Comparison of ENCODE assay signal across 9 cellular contexts in the genomic region with DNA sequence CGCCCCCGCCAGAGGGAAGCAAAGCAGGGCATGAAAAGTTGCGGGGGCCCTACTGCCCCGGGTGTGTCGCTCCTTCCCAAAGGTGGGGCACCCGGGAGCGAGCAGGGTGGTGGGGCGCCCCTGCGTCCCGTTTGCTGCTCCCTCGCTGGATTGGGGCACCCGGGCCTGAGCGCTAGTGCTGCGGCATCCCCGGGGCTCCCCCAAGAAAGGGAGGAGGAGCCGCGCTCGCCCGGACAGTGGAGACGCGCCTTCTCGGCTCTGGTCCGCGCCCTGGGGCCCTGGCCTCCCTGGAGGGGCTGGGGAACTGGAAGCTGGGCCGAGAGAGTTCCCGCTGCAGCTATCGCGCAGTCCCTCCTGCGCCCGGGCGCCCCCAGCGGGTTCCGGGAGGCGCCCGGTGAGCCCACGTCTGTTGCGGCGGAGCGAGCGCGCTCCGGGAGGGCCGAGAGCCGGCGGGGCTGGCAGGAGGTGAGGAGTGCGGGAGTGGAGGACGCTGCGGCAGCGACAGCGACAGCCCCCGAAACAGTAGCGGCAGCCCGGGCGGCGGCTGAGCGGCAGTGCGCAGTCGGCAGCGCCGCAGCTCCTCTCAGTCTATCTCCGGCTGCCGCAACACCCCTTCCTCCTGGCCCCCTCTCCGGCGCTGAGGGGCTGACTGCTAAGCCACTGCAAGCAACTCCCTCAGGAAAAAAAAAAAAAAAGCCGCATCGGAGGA. TPM values are rescaled to one million over a fixed set of nuclear protein-coding genes. Genes with fewer than 3 reads are reported as not detected.
DNase-seq lines count a peak whose midpoint lies in the region; ATAC-seq and TF ChIP-seq lines count a peak whose summit lies in the region.
"Had no signal": no experiment of that assay in that cellular context is flagged by ENCODE, and none has a peak within 500 bp of the region (broad histone marks: within the 10 kb centered on the region; RNA-seq: fewer than 3 reads in every experiment).

No MANE protein-coding gene starts in this region.

- peak overlapping the region; percentile 78; the same call in 1 of the 2 replicates for H3K23ac ChIP-seq in IMR-90 (ENCODE audit: low read depth, low read length)

- in situ Hi-C loops in IMR-90 (cut with MboI; ENCODE audit: low sequenced_read_pairs) = no loop called here

- intact Hi-C loops in IMR-90 (cut with micrococcal nuclease) = loop anchor here (1.0 to 5.0 kb wide), 6 partner anchors 98 to 718 kb away; no protein-coding TSS in a partner anchor
- intact Hi-C loops in Right ventricle myocardium superior (cut with DNase I) = no loop called here

- peak overlapping the region; percentile 35 for H3K56ac ChIP-seq in IMR-90 (ENCODE audit: extremely low read depth, insufficient read depth, low read length)

- H2AK9ac ChIP-seq in IMR-90 (replicated peaks; ENCODE audit: low read depth, low read length, poor library complexity) = peak overlapping the region; percentile 79

- BruUV-seq in IMR-90 (replicated peaks; lab: Mats Ljungman, UMichigan) = no TSS peak

- H3K27me3 ChIP-seq in IMR-90 (ENCODE audit: control insufficient read depth, insufficient read depth, low read length) = no peaks in the 10 kb centered on the region

- H3K27me3 Mint-ChIP-seq in activated naive CD4-positive, alpha-beta T cell treated with anti-CD3 and anti-CD28 coated beads, Interleukin-2, amount 50 U/mL, for 24 hours = peaks cover 49% of the 10 kb centered on the region
- peaks cover 38% of the 10 kb centered on the region for H3K27me3 Mint-ChIP-seq in osteocyte (ENCODE audit: unreplicated experiment)

- peak overlapping the region; percentile 70 for H2BK5ac ChIP-seq in IMR-90 (ENCODE audit: low read depth, low read length, poor library complexity, severe bottlenecking)

- H3K27ac ChIP-seq in IMR-90 (ENCODE audit: insufficient read depth, low read length) = peak overlapping the region; percentile 74

- no peaks in the 10 kb centered on the region for H3K36me3 Mint-ChIP-seq in activated naive CD4-positive, alpha-beta T cell treated with anti-CD3 and anti-CD28 coated beads, Interleukin-2, amount 50 U/mL, for 24 hours
- H3K36me3 Mint-ChIP-seq in osteocyte (ENCODE audit: unreplicated experiment) = no peaks in the 10 kb centered on the region
- H3K36me3 Mint-ChIP-seq: CD4-positive, CD25-positive, alpha-beta regulatory T cell had no signal

- H4K91ac ChIP-seq in IMR-90 (ENCODE audit: insufficient read depth, low read depth, low read length) = peak overlapping the region; percentile 85; the same call in 1 of the 2 replicates

- TF ChIP-seq CTCF in IMR-90 (conservative IDR thresholded peaks at IDR 0.05; ENCODE audit: low read depth, low read length) (peak; percentile 36), osteocyte (IDR thresholded peaks at IDR 0.05) (peak; percentile 7)

- H3K4ac ChIP-seq in IMR-90 (ENCODE audit: low read depth, low read length) = peak overlapping the region; percentile 58

- DNase-seq in NCI-H1694 treated with DMSO at 0.1 percent for 48 hours (lab: John Stamatoyannopoulos, UW) (peak; percentile 51), NCI-H1694 (lab: John Stamatoyannopoulos, UW) (no peak), IMR-90 (peak; percentile 59), Right ventricle myocardium superior (peak; percentile 63), osteocyte (ENCODE audit: extremely low spot score, unreplicated experiment) (no peak)
- DNase-seq: CD4-positive, CD25-positive, alpha-beta regulatory T cell had no signal

- H3K9ac ChIP-seq in IMR-90 (ENCODE audit: low read depth, low read length) = peak overlapping the region; percentile 88

- WGBS in IMR-90 (ENCODE audit: extremely low coverage in 2 of 2, insufficient read length in 1 of 2), 2 experiments = 0% methylated on average over 6 of the region's 66 CpGs; no CpG with 5 or more reads in 1 of the 2 experiments

- H2BK15ac ChIP-seq in IMR-90 (ENCODE audit: low read depth, low read length) = peak overlapping the region; percentile 28; the same call in 2 of the 3 replicates

- TF ChIP-seq RAD21 in IMR-90 (IDR thresholded peaks at IDR 0.05; ENCODE audit: low read length) = no peak

- peak overlapping the region; percentile 48 for H2BK120ac ChIP-seq in IMR-90 (ENCODE audit: low read depth, low read length)

- peak overlapping the region; percentile 78 for H3K4me3 Mint-ChIP-seq in activated naive CD4-positive, alpha-beta T cell treated with anti-CD3 and anti-CD28 coated beads, Interleukin-2, amount 50 U/mL, for 24 hours
- peak overlapping the region; percentile 82 for H3K4me3 Mint-ChIP-seq in osteocyte (ENCODE audit: unreplicated experiment)

- H3K27ac Mint-ChIP-seq in activated naive CD4-positive, alpha-beta T cell treated with anti-CD3 and anti-CD28 coated beads, Interleukin-2, amount 50 U/mL, for 24 hours = no peak overlapping the region
- no peak overlapping the region for H3K27ac Mint-ChIP-seq in osteocyte (ENCODE audit: unreplicated experiment)
- H3K27ac Mint-ChIP-seq: CD4-positive, CD25-positive, alpha-beta regulatory T cell had no signal

- H3K4me1 ChIP-seq in IMR-90 (ENCODE audit: control insufficient read depth, insufficient read depth, low read length) = peaks cover 4% of the 10 kb centered on the region; the same call in 1 of the 2 replicates

- H3K4me2 ChIP-seq in IMR-90 (ENCODE audit: low read depth, low read length) = peak overlapping the region; percentile 94

- peak overlapping the region; percentile 62 to 65 for H4K8ac ChIP-seq in IMR-90 (ENCODE audit: low read depth in 2 of 2, low read length in 2 of 2)

- H2AK5ac ChIP-seq in IMR-90 (ENCODE audit: low read depth, low read length) = peak overlapping the region; percentile 76; the same call in 1 of the 2 replicates

- no peaks in the 10 kb centered on the region for H3K9me1 ChIP-seq in IMR-90 (ENCODE audit: insufficient read depth, low read length)

- no peaks in the 10 kb centered on the region for H3K9me3 Mint-ChIP-seq in activated naive CD4-positive, alpha-beta T cell treated with anti-CD3 and anti-CD28 coated beads, Interleukin-2, amount 50 U/mL, for 24 hours
- H3K9me3 Mint-ChIP-seq in osteocyte (ENCODE audit: unreplicated experiment) = no peaks in the 10 kb centered on the region

- dilution Hi-C loops in IMR-90 (cut with HindIII; ENCODE audit: low sequenced_read_pairs, unreplicated experiment) = no loop called here

- no peak for TF ChIP-seq POLR2A in IMR-90 (IDR thresholded peaks at IDR 0.05; ENCODE audit: low read depth, low read length)

- peak overlapping the region; percentile 11; the same call in 1 of the 2 replicates for H2BK20ac ChIP-seq in IMR-90 (ENCODE audit: low read depth, low read length)

- no peaks in the 10 kb centered on the region for H3K79me1 ChIP-seq in IMR-90 (ENCODE audit: low read depth in 1 of 2, low read length in 2 of 2)

- peak overlapping the region; percentile 80 for H4K5ac ChIP-seq in IMR-90 (ENCODE audit: low read depth, low read length)

- H2AFZ ChIP-seq in IMR-90 (replicated peaks; ENCODE audit: low read length, poor library complexity) = peak overlapping the region; percentile 96

- H3K9me3 ChIP-seq in IMR-90 (ENCODE audit: control insufficient read depth, insufficient read depth, low read length) = no peaks in the 10 kb centered on the region

- peak overlapping the region; percentile 41 for H3K14ac ChIP-seq in IMR-90 (replicated peaks; ENCODE audit: low read depth, low read length)

- peak; percentile 82 for ATAC-seq in IMR-90 (ENCODE audit: low read depth)
- ATAC-seq in Right ventricle myocardium superior (ENCODE audit: poor library complexity) = peak; percentile 80
- no peak for ATAC-seq in GM21576 (IDR thresholded peaks at IDR 0.05; ENCODE audit: unreplicated experiment)
- ATAC-seq in HG02870 (IDR thresholded peaks at IDR 0.05; ENCODE audit: unreplicated experiment) = no peak

- CTCF ChIA-PET in IMR-90 (lab: Yijun Ruan, JAX) = interaction anchor here (0.6 to 1.9 kb wide), 7 partner anchors 10 to 731 kb away, joined by 3 to 7 read pairs (median 4); no protein-coding TSS in a partner anchor

- H3K36me3 ChIP-seq in IMR-90 (ENCODE audit: control insufficient read depth, insufficient read depth, low read length) = no peaks in the 10 kb centered on the region

- peak overlapping the region; percentile 70 for H3K4me3 ChIP-seq in IMR-90 (ENCODE audit: insufficient read depth, low read depth, low read length)

- H3K18ac ChIP-seq in IMR-90 (ENCODE audit: low read depth, low read length) = peak overlapping the region; percentile 73

- H4K20me1 ChIP-seq in IMR-90 (ENCODE audit: insufficient read depth, low read length) = no peaks in the 10 kb centered on the region

- POLR2A ChIA-PET in IMR-90 (lab: Charles Lee; ENCODE audit: unreplicated experiment) = interaction anchor here (0.6 to 0.7 kb wide), 3 partner anchors 97 to 878 kb away, joined by 3 to 11 read pairs (median 5); no protein-coding TSS in a partner anchor

- peaks cover 10% of the 10 kb centered on the region for H3K4me1 Mint-ChIP-seq in activated naive CD4-positive, alpha-beta T cell treated with anti-CD3 and anti-CD28 coated beads, Interleukin-2, amount 50 U/mL, for 24 hours
- peaks cover 12% of the 10 kb centered on the region for H3K4me1 Mint-ChIP-seq in osteocyte (ENCODE audit: unreplicated experiment)

TF ChIP-seq in IMR-90, 13 proteins besides CTCF, POLR2A, EP300 and RAD21:
- TF ChIP-seq MAZ (IDR thresholded peaks at IDR 0.05; ENCODE audit: borderline replicate concordance, low read depth, low read length) (peak; percentile 53; the same call in 1 of the 2 replicates), MXI1 (IDR thresholded peaks at IDR 0.05; ENCODE audit: borderline replicate concordance, low read depth, low read length) (0 out of 2 replicates have a peak, but pooled peaks have one; percentile 9), CHD1 (IDR thresholded peaks at IDR 0.05; ENCODE audit: low read depth, low read length) (no peak), NFE2L2 (IDR thresholded peaks at IDR 0.05; ENCODE audit: low read depth, low read length) (no peak)

RNA-seq across cellular contexts. Expression of gene BMPER, which starts 0.5 kb away (rescaled TPM):
- total RNA-seq in IMR-90 (2012; rRNA removed) (7.5 and 7.9 TPM in 2 replicates), Right ventricle myocardium superior (2.3 TPM), osteocyte (0.50 and 0.56 TPM in 2 replicates)
- polyA plus RNA-seq in IMR-90 (2012; rRNA removed) = 4.6 and 6.2 TPM in 2 replicates
- polyA plus RNA-seq in IMR-90 (2012; cell fraction: cytosol; rRNA removed) = 4.7 and 5.8 TPM in 2 replicates
- polyA plus RNA-seq in IMR-90 (2012; cell fraction: nucleus; rRNA removed; ENCODE audit: low replicate concordance) = 6.5 and 7.8 TPM in 2 replicates
- total RNA-seq: CD4-positive, CD25-positive, alpha-beta regulatory T cell had no signal
- polyA plus RNA-seq: CD4-positive, CD25-positive, alpha-beta regulatory T cell had no signal

Comparison
In these comparisons a context has a peak if more than half of its experiments do, and no peak if none do; other contexts are left out.
1. DNase-seq: peak in NCI-H1694 treated with DMSO at 0.1 percent for 48 hours (single experiment), IMR-90 (single experiment) and Right ventricle myocardium superior (single experiment); none in NCI-H1694 (single experiment) and osteocyte (single experiment).
2. ATAC-seq: peak in IMR-90 (single experiment) and Right ventricle myocardium superior (single experiment); none in GM21576 (single experiment) and HG02870 (single experiment).